In the genomic region with DNA sequence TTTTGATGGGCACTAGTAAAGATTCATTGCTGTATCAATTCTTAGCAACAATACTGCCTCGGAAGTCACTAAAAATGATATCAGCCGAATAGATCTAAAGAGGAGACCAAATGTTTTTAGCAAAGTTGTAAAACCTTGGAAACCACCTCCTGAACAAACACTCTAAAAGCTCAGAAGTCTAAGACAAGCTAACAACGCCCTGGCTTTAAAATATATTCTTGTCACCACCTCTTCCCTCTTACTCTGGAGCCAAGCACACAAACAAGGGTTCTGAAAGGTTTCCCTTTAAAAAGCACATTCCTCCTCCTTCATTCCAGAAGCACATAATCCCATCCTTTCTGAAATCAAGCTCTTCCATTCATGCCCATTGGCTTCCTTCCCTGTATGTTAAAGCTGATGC, we compare ENCODE assay signal across 15 cellular contexts.
DNase-seq lines count a peak whose midpoint lies in the region; ATAC-seq, FAIRE-seq and TF ChIP-seq lines count a peak whose summit lies in the region.
"Had no signal": no experiment of that assay in that cellular context is flagged by ENCODE, and none has a peak within 500 bp of the region (broad histone marks: within the 10 kb centered on the region; RNA-seq: fewer than 3 reads in every experiment).

No MANE protein-coding gene starts in this region.

- no peak for TF ChIP-seq CTCF in HEK293 (tag by site-specific recombination; IDR thresholded peaks at IDR 0.05)
- TF ChIP-seq CTCF in mesothelial cell of epicardium (IDR thresholded peaks at IDR 0.05; ENCODE audit: unreplicated experiment): no peak
- TF ChIP-seq CTCF in smooth muscle cell (IDR thresholded peaks at IDR 0.05; ENCODE audit: borderline replicate concordance, insufficient read depth, poor library complexity, severe bottlenecking): no peak

- 48% methylated on average over 3 of the region's 3 CpGs for WGBS in smooth muscle cell (ENCODE audit: low lambda C conversion rate)

- H3K79me2 ChIP-seq in smooth muscle cell (ENCODE audit: low read depth): no peaks in the 10 kb centered on the region

- peak overlapping the region; percentile 22 for H3K27ac Mint-ChIP-seq in mesothelial cell of epicardium
- H3K27ac Mint-ChIP-seq: CD8-positive, alpha-beta memory T cell had no signal

- H3K4me1 ChIP-seq in HEK293 (ENCODE audit: control insufficient read depth, insufficient read depth, low read length) (no peaks in the 10 kb centered on the region; the same call in 1 of the 2 replicates), smooth muscle cell (ENCODE audit: low read depth) (peaks cover 23% of the 10 kb centered on the region)
- H3K4me1 ChIP-seq: BLaER1 had no signal

- H3K36me3 ChIP-seq in HEK293 (ENCODE audit: control insufficient read depth in 2 of 2, insufficient read depth in 1 of 2, low read length in 2 of 2) (no peaks in the 10 kb centered on the region), smooth muscle cell (ENCODE audit: low read depth) (no peaks in the 10 kb centered on the region)
- H3K36me3 ChIP-seq: BLaER1 had no signal

- ATAC-seq in HG03565 (IDR thresholded peaks at IDR 0.05; ENCODE audit: unreplicated experiment): no peak

- H3K4me3 ChIP-seq in HEK293 (ENCODE audit: low read depth, low read length) (no peak overlapping the region), smooth muscle cell (no peak overlapping the region)
- H3K4me3 ChIP-seq: BLaER1 had no signal

- peak overlapping the region; percentile 17 for H2AFZ ChIP-seq in smooth muscle cell (ENCODE audit: low read depth)

- H3K9me3 ChIP-seq in HEK293 (ENCODE audit: control insufficient read depth, insufficient read depth, low read depth, low read length) (no peaks in the 10 kb centered on the region), smooth muscle cell (replicated peaks; ENCODE audit: low read depth) (no peaks in the 10 kb centered on the region)
- H3K9me3 ChIP-seq: BLaER1 had no signal

- peaks cover 13% of the 10 kb centered on the region for H3K27me3 Mint-ChIP-seq in mesothelial cell of epicardium (ENCODE audit: low read depth)
- H3K27me3 Mint-ChIP-seq: IgD-negative memory B cell had no signal

- H3K27ac ChIP-seq in HEK293 (ENCODE audit: extremely low read depth, low read depth, low read length) (no peak overlapping the region), smooth muscle cell (ENCODE audit: low read depth) (peak overlapping the region; percentile 14)
- H3K27ac ChIP-seq: BLaER1 had no signal

- H4K20me1 ChIP-seq in smooth muscle cell (ENCODE audit: low read depth): no peaks in the 10 kb centered on the region
- H4K20me1 ChIP-seq: BLaER1 had no signal

- peaks cover 19% of the 10 kb centered on the region for H3K9me3 Mint-ChIP-seq in mesothelial cell of epicardium

- FAIRE-seq in colon (lab: Jason Lieb, UNC): peak; percentile 18

- H3F3A ChIP-seq in smooth muscle cell (ENCODE audit: low read depth): peaks cover 4% of the 10 kb centered on the region

- no peak overlapping the region for H3K9ac ChIP-seq in smooth muscle cell (ENCODE audit: low read depth)
- H3K9ac ChIP-seq: BLaER1 had no signal

- H3K4me3 Mint-ChIP-seq in mesothelial cell of epicardium: no peak overlapping the region
- H3K4me3 Mint-ChIP-seq: CD8-positive, alpha-beta memory T cell; IgD-negative memory B cell had no signal

- POLR2A ChIA-PET in HEK293 (lab: Yijun Ruan, JAX): no interaction called here

- CTCF ChIA-PET in HEK293 (lab: Yijun Ruan, JAX): interaction anchor here (0.6 to 1.4 kb wide), 3 partner anchors 10 to 1394 kb away, joined by 3 to 4 read pairs (median 4); no protein-coding TSS in a partner anchor

- H3K4me2 ChIP-seq in smooth muscle cell: no peak overlapping the region
- H3K4me2 ChIP-seq: BLaER1 had no signal

- H3K4me1 Mint-ChIP-seq in mesothelial cell of epicardium: peaks cover 28% of the 10 kb centered on the region
- H3K4me1 Mint-ChIP-seq: CD8-positive, alpha-beta memory T cell; IgD-negative memory B cell had no signal

- no peaks in the 10 kb centered on the region for H3K27me3 ChIP-seq in smooth muscle cell (ENCODE audit: low read depth)
- H3K27me3 ChIP-seq: BLaER1 had no signal

- no peaks in the 10 kb centered on the region for H3K36me3 Mint-ChIP-seq in mesothelial cell of epicardium
- H3K36me3 Mint-ChIP-seq: CD8-positive, alpha-beta memory T cell; IgD-negative memory B cell had no signal

- DNase-seq in mesothelial cell of epicardium (ENCODE audit: low spot score in 2 of 2, unreplicated experiment in 2 of 2) (no peak), smooth muscle cell (lab: John Stamatoyannopoulos, UW; ENCODE audit: unreplicated experiment) (no peak), NCI-H2227 (lab: John Stamatoyannopoulos, UW; ENCODE audit: unreplicated experiment) (no peak), SHP77 (lab: John Stamatoyannopoulos, UW) (no peak)
- DNase-seq: 8988T; AML-193; Calu3; CD8-positive, alpha-beta memory T cell; DMS 273 treated with DMSO at 0.1 percent for 48 hours; HCEC 1CT had no signal

TF ChIP-seq in HEK293, 187 proteins besides CTCF, POLR2A, EP300 and RAD21:
- peak; percentile 86 for TF ChIP-seq KLF1 (tag by site-specific recombination; IDR thresholded peaks at IDR 0.05)
- no peak for TF ChIP-seq ZNF404 (tag by site-specific recombination; IDR thresholded peaks at IDR 0.05)
- TF ChIP-seq TRIM28 (IDR thresholded peaks at IDR 0.05; ENCODE audit: borderline replicate concordance, low read length): 0 out of 2 replicates have a peak, but pooled peaks have one; percentile 16
